8 cellular contexts compared by ENCODE assay signal in the genomic region with DNA sequence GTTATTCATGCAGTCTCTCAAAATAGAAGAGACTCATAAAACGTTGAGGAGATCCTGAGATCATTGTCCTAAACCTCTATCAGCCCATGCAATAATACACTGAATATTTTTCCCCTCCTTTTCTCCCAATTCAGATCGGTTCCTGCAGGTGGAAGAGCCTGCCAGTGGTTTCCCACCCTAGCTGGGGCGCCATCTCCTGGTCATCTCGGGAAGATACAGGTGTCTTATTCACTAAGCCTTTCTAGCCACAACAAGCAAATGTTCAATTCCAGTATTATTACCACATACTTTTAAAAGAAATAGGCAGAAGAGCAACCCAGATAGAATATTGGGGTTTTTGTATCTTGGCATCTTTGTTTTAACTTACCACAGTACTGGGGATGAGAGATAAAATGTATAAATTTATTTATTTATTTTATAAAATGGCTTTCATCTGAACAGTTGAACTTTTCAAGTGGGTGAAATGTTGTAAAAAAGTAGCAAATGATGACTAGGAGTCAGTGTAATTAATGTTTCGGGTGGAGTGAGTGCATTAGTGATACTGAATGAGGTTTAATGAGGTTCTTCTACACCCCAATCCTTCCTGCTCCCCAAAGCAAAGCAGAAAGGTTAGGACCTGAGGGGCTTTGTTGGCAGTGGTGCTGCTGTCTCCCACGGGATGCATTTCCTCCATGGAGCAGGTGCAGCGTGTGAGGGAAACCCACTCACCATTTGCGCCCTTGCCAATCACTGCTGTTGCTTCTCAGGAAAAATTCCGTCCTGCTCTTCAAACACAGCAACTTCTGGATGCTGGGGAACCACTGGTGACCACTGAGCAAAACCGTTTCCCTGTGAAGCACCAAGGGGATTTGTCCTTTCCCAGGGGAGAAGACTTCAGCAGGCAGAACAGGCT.
A peak's percentile ranks its signal among the peaks of the same experiment; 100 is the strongest.
DNase-seq lines count a peak whose midpoint lies in the region; ATAC-seq, FAIRE-seq and TF ChIP-seq lines count a peak whose summit lies in the region.

No MANE protein-coding gene starts in this region.

- no peaks in the 10 kb centered on the region for H3K36me3 ChIP-seq in SJSA1

- FAIRE-seq in A204.1 (lab: Jason Lieb, UNC): peak; percentile 56

- no peak overlapping the region for H3K27ac ChIP-seq in SJSA1

- no peaks in the 10 kb centered on the region for H3K9me3 Mint-ChIP-seq in glutamatergic neuron (ENCODE audit: unreplicated experiment)

- no peaks in the 10 kb centered on the region for H3K27me3 Mint-ChIP-seq in glutamatergic neuron (ENCODE audit: unreplicated experiment)

- no peaks in the 10 kb centered on the region for H3K4me1 Mint-ChIP-seq in glutamatergic neuron (ENCODE audit: low read depth, unreplicated experiment)

- H3K27ac Mint-ChIP-seq in glutamatergic neuron (ENCODE audit: unreplicated experiment): no peak overlapping the region

- H3K36me3 Mint-ChIP-seq in glutamatergic neuron (ENCODE audit: unreplicated experiment): no peaks in the 10 kb centered on the region

- H3K4me3 Mint-ChIP-seq in glutamatergic neuron (ENCODE audit: unreplicated experiment): no peak overlapping the region

- no peak overlapping the region for H3K4me3 ChIP-seq in SJSA1

- DNase-seq in SJSA1 (ENCODE audit: low read depth in 1 of 2, low spot score in 2 of 2) (peak; percentile 36 to 66), glutamatergic neuron (peak; percentile 83), pulmonary artery endothelial cell (ENCODE audit: low read depth, low spot score) (peak; percentile 13)
- DNase-seq in activated naive CD4-positive, alpha-beta T cell (lab: John Stamatoyannopoulos, UW): peak; percentile 2 to 57 (median 16)

- peaks cover 5% of the 10 kb centered on the region; the same call in 1 of the 2 replicates for H3K27me3 ChIP-seq in SJSA1 (replicated peaks)

- TF ChIP-seq CTCF in LNCAP (IDR thresholded peaks at IDR 0.05) (peak; percentile 81), glutamatergic neuron (IDR thresholded peaks at IDR 0.05; ENCODE audit: partially characterized antibody, unreplicated experiment) (peak; percentile 79)

- H3K9me3 ChIP-seq in SJSA1 (replicated peaks): no peaks in the 10 kb centered on the region

- no peaks in the 10 kb centered on the region for H3K4me1 ChIP-seq in SJSA1 (replicated peaks)

- ATAC-seq in GM18498 (IDR thresholded peaks at IDR 0.05; ENCODE audit: unreplicated experiment) (peak; percentile 65), GM19324 (IDR thresholded peaks at IDR 0.05; ENCODE audit: low FRiP score, unreplicated experiment) (no peak)

Comparison
In these comparisons a context has a peak if more than half of its experiments do, and no peak if none do; other contexts are left out.
1. DNase-seq: peak in every context shown above with its lines; median percentile 83 in glutamatergic neuron; 51 in SJSA1; 16 in activated naive CD4-positive, alpha-beta T cell; 13 in pulmonary artery endothelial cell.